ENCODE assay signal across 10 cellular contexts in genomic region chr14:96253140-96253539, GRCh38. TPM values are rescaled to one million over a fixed set of nuclear protein-coding genes. Genes with fewer than 3 reads are reported as not detected.
DNase-seq lines count a peak whose midpoint lies in the region; TF ChIP-seq lines count a peak whose summit lies in the region.
"Had no signal": no experiment of that assay in that cellular context is flagged by ENCODE, and none has a peak within 500 bp of the region (broad histone marks: within the 10 kb centered on the region; RNA-seq: fewer than 3 reads in every experiment).

No MANE protein-coding gene starts in this region.

- H3K23ac ChIP-seq in trophoblast cell (ENCODE audit: low read length) = no peak overlapping the region

- H3K27me3 ChIP-seq in NT2/D1 (ENCODE audit: insufficient read depth, insufficient read length) = no peaks in the 10 kb centered on the region
- H3K27me3 ChIP-seq in fibroblast of lung (ENCODE audit: control insufficient read depth, insufficient read depth, low read length) = no peaks in the 10 kb centered on the region
- H3K27me3 ChIP-seq in trophoblast cell (ENCODE audit: insufficient read depth, low read length) = no peaks in the 10 kb centered on the region

- H3K4me3 ChIP-seq in NT2/D1 (ENCODE audit: insufficient read length, low read depth) = no peak overlapping the region
- no peak overlapping the region for H3K4me3 ChIP-seq in fibroblast of lung (replicated peaks in 1 of 4; ENCODE audit: control extremely low read depth in 1 of 4, insufficient read depth in 1 of 4, low read depth in 3 of 4, low read length in 4 of 4)
- H3K4me3 ChIP-seq in trophoblast cell (ENCODE audit: low read depth, low read length) = no peak overlapping the region

- no CpG with 5 or more reads among the region's 6 CpGs for WGBS in trophoblast cell (ENCODE audit: extremely low coverage, insufficient coverage, insufficient read length)

- peak overlapping the region; percentile 98 for H4K91ac ChIP-seq in trophoblast cell (ENCODE audit: low read depth, low read length)

- H3K4me1 ChIP-seq in NT2/D1 (ENCODE audit: insufficient read depth, insufficient read length) = peaks cover 10% of the 10 kb centered on the region
- H3K4me1 ChIP-seq in fibroblast of lung (ENCODE audit: control insufficient read depth, extremely low read depth, insufficient read depth, low read length) = peaks cover 38% of the 10 kb centered on the region
- peaks cover 33 to 35% of the 10 kb centered on the region in 2 experiments for H3K4me1 ChIP-seq in trophoblast cell (ENCODE audit: control insufficient read depth in 1 of 2, insufficient read depth in 2 of 2, low read length in 2 of 2)

- peak overlapping the region; percentile 95 for H2BK120ac ChIP-seq in trophoblast cell (ENCODE audit: insufficient read depth, low read length, poor library complexity)

- H3K14ac ChIP-seq in trophoblast cell (ENCODE audit: low read length) = peak overlapping the region; percentile 92

- H2AK5ac ChIP-seq in trophoblast cell (ENCODE audit: low read length) = peak overlapping the region; percentile 93

- no peak for TF ChIP-seq CTCF in fibroblast of lung (conservative IDR thresholded peaks at IDR 0.05 in 1 of 2, IDR thresholded peaks at IDR 0.05 in 1 of 2; ENCODE audit: low read depth in 1 of 2, low read length in 2 of 2)

- H3K4ac ChIP-seq in trophoblast cell (ENCODE audit: low read depth, low read length) = peak overlapping the region; percentile 78

- peak overlapping the region; percentile 91 for H2BK5ac ChIP-seq in trophoblast cell (ENCODE audit: low read depth, low read length, poor library complexity)

- H3K79me2 ChIP-seq in fibroblast of lung (ENCODE audit: control insufficient read depth, insufficient read depth, low read length) = peaks cover 4% of the 10 kb centered on the region
- H3K79me2 ChIP-seq in trophoblast cell (ENCODE audit: control insufficient read depth, insufficient read depth, low read length, poor library complexity) = peaks cover 11% of the 10 kb centered on the region

- H3K4me2 ChIP-seq in fibroblast of lung (ENCODE audit: extremely low read depth, insufficient read depth, low read length) = peak overlapping the region; percentile 45
- peak overlapping the region; percentile 3 for H3K4me2 ChIP-seq in trophoblast cell (ENCODE audit: low read length)

- DNase-seq in EH (ENCODE audit: low read depth) = peak; percentile 94
- peak; percentile 40 for DNase-seq in NT2/D1 (ENCODE audit: low read depth, low spot score)
- peak; percentile 94 to 97 for DNase-seq in fibroblast of lung (ENCODE audit: low read depth in 2 of 2)
- DNase-seq in trophoblast cell = peak in 1 of 2 donors; percentile 32
- DNase-seq in stimulated activated CD8-positive, alpha-beta memory T cell treated with anti-CD3 and anti-CD28 coated beads, Interleukin-4, amount 100 ng/mL, for 48 hours = no peak
- no peak for DNase-seq in activated naive CD4-positive, alpha-beta T cell treated with anti-CD3 and anti-CD28 coated beads, Interleukin-2, amount 50 U/mL, for 16 hours
- DNase-seq in activated CD4-positive, CD25-positive, alpha-beta regulatory T cell treated with anti-CD3 and anti-CD28 coated beads, Interleukin-2, amount 50 U/mL, for 72 hours = no peak
- no peak for DNase-seq in activated T-cell treated with anti-CD3 and anti-CD28 coated beads for 4 hours
- DNase-seq: activated CD4-positive, alpha-beta T cell treated with anti-CD3 and anti-CD28 coated beads, Interleukin-2, amount 10 ng/mL, durations not matched to agents 24 days and 14 days; small intestine had no signal

- H2AFZ ChIP-seq in fibroblast of lung (ENCODE audit: low read length) (no peak overlapping the region), trophoblast cell (ENCODE audit: insufficient read depth, low read length, poor library complexity) (no peak overlapping the region)

- H4K12ac ChIP-seq in trophoblast cell (ENCODE audit: low read depth, low read length) = no peak overlapping the region

- H3K18ac ChIP-seq in trophoblast cell (ENCODE audit: low read length) = peak overlapping the region; percentile 83

- H3K27ac ChIP-seq in fibroblast of lung (ENCODE audit: insufficient read depth, low read length) (peak overlapping the region; percentile 74), trophoblast cell (ENCODE audit: low read depth, low read length) (peak overlapping the region; percentile 85)

- H3K36me3 ChIP-seq in NT2/D1 (ENCODE audit: insufficient read depth, insufficient read length, low read length) (no peaks in the 10 kb centered on the region), fibroblast of lung (ENCODE audit: control insufficient read depth, insufficient read depth, low read length) (no peaks in the 10 kb centered on the region), trophoblast cell (ENCODE audit: control insufficient read depth in 1 of 2, insufficient read depth in 2 of 2, low read length in 2 of 2) (no peaks in the 10 kb centered on the region)

- peak overlapping the region; percentile 78 for H2BK12ac ChIP-seq in trophoblast cell (ENCODE audit: low read length)

- peaks cover 44% of the 10 kb centered on the region for H3K79me1 ChIP-seq in trophoblast cell (ENCODE audit: low read length)

- H3K9me3 ChIP-seq in NT2/D1 (ENCODE audit: insufficient read depth, low read length) (no peaks in the 10 kb centered on the region; the same call in 1 of the 2 replicates), fibroblast of lung (ENCODE audit: control insufficient read depth, insufficient read depth, low read depth, low read length) (no peaks in the 10 kb centered on the region), trophoblast cell (ENCODE audit: insufficient read depth, low read depth, low read length) (no peaks in the 10 kb centered on the region)

- H4K8ac ChIP-seq in trophoblast cell (ENCODE audit: low read depth, low read length) = peak overlapping the region; percentile 80

- H3K9ac ChIP-seq in NT2/D1 (ENCODE audit: insufficient read length, low read depth) (no peak overlapping the region), fibroblast of lung (ENCODE audit: insufficient read depth, low read length) (no peak overlapping the region), trophoblast cell (ENCODE audit: low read length) (no peak overlapping the region)

- no peaks in the 10 kb centered on the region for H4K20me1 ChIP-seq in fibroblast of lung (ENCODE audit: control insufficient read depth, extremely low read depth, insufficient read depth, low read length)

RNA-seq across cellular contexts. Expression of gene BDKRB1, which starts 2.9 kb away (rescaled TPM):
- 16.7 and 22.5 TPM in 2 replicates for total RNA-seq in fibroblast of lung
- polyA plus RNA-seq in fibroblast of lung = 5.4 and 32.9 TPM in 2 replicates
- 6.7 and 39.4 TPM in 2 replicates for polyA plus RNA-seq in fibroblast of lung (2012)
- 11.7 and 81.0 TPM in 2 replicates for polyA minus RNA-seq in fibroblast of lung (ENCODE audit: low replicate concordance)
- polyA plus RNA-seq in trophoblast cell (2013) = 6.0 and 6.4 TPM in 2 replicates
- total RNA-seq: activated CD4-positive, alpha-beta T cell treated with anti-CD3 and anti-CD28 coated beads, Interleukin-2, amount 10 ng/mL, durations not matched to agents 24 days and 14 days had no signal

RNA-seq across cellular contexts. Expression of gene BDKRB2, which starts 48.5 kb away (rescaled TPM):
- total RNA-seq in fibroblast of lung = 43.9 and 91.5 TPM in 2 replicates
- 24.0 and 26.8 TPM in 2 replicates for polyA plus RNA-seq in fibroblast of lung
- polyA plus RNA-seq in fibroblast of lung (2012) = 21.6 and 22.3 TPM in 2 replicates
- 60.4 and 98.7 TPM in 2 replicates for polyA minus RNA-seq in fibroblast of lung (ENCODE audit: low replicate concordance)
- 29.0 and 29.1 TPM in 2 replicates for polyA plus RNA-seq in trophoblast cell (2013)
- total RNA-seq: activated CD4-positive, alpha-beta T cell treated with anti-CD3 and anti-CD28 coated beads, Interleukin-2, amount 10 ng/mL, durations not matched to agents 24 days and 14 days had no signal

Comparison
In these comparisons a context has a peak if more than half of its experiments do, and no peak if none do; other contexts are left out.
1. DNase-seq: peak in EH (single experiment), NT2/D1 (single experiment) and fibroblast of lung (2 of 2); none in stimulated activated CD8-positive, alpha-beta memory T cell treated with anti-CD3 and anti-CD28 coated beads, Interleukin-4, amount 100 ng/mL, for 48 hours (single experiment), activated naive CD4-positive, alpha-beta T cell treated with anti-CD3 and anti-CD28 coated beads, Interleukin-2, amount 50 U/mL, for 16 hours (single experiment), activated CD4-positive, CD25-positive, alpha-beta regulatory T cell treated with anti-CD3 and anti-CD28 coated beads, Interleukin-2, amount 50 U/mL, for 72 hours (single experiment) and activated T-cell treated with anti-CD3 and anti-CD28 coated beads for 4 hours (single experiment).